ENCODE assay signal across 14 cellular contexts in genomic region chr9:20376780-20377179, GRCh38.
A peak's percentile ranks its signal among the peaks of the same experiment; 100 is the strongest.
DNase-seq lines count a peak whose midpoint lies in the region; ATAC-seq and TF ChIP-seq lines count a peak whose summit lies in the region.
"Had no signal": no experiment of that assay in that cellular context is flagged by ENCODE, and none has a peak within 500 bp of the region (broad histone marks: within the 10 kb centered on the region; RNA-seq: fewer than 3 reads in every experiment).

No MANE protein-coding gene starts in this region.

- peak overlapping the region; percentile 20 for H3K4me3 Mint-ChIP-seq in stimulated activated naive CD8-positive, alpha-beta T cell treated with anti-CD3 and anti-CD28 coated beads, Interleukin-15, Interleukin-2, amounts not matched to agents 100 ng/mL and 50 ng/mL, for 24 hours
- peak overlapping the region in 1 of 5 experiments; percentile 22 for H3K4me3 Mint-ChIP-seq in brain
- peak overlapping the region; percentile 34 to 37 for H3K4me3 Mint-ChIP-seq in stimulated activated naive CD8-positive, alpha-beta T cell treated with anti-CD3 and anti-CD28 coated beads, Interleukin-15, amount 100 ng/mL, for 72 hours

- in situ Hi-C loops in GM13977 (cut with MboI; ENCODE audit: low pct_unique_long_range_greater_than_20kb, low sequenced_read_pairs, unreplicated experiment): no loop called here

- H3K27ac Mint-ChIP-seq in stimulated activated naive CD8-positive, alpha-beta T cell treated with anti-CD3 and anti-CD28 coated beads, Interleukin-15, Interleukin-2, amounts not matched to agents 100 ng/mL and 50 ng/mL, for 24 hours: no peak overlapping the region
- H3K27ac Mint-ChIP-seq in brain: peak overlapping the region in 3 of 5 experiments; percentile 16 to 73 (median 37)
- H3K27ac Mint-ChIP-seq in stimulated activated naive CD8-positive, alpha-beta T cell treated with anti-CD3 and anti-CD28 coated beads, Interleukin-15, amount 100 ng/mL, for 72 hours: no peak overlapping the region

- DNase-seq in stimulated activated naive CD8-positive, alpha-beta T cell treated with anti-CD3 and anti-CD28 coated beads, Interleukin-15, Interleukin-2, amounts not matched to agents 100 U/mL and 50 U/mL, for 24 hours: no peak
- no peak for DNase-seq in stimulated activated naive CD8-positive, alpha-beta T cell treated with anti-CD3 and anti-CD28 coated beads, Interleukin-15, amount 100 ng/mL, for 72 hours
- no peak for DNase-seq in ureter (ENCODE audit: low spot score)
- no peak for DNase-seq in GM13977 (ENCODE audit: low spot score)
- DNase-seq: AML-193, islet precursor cell, NCI-H2081, NCI-H526 treated with DMSO at 0.1 percent for 48 hours, posterior cingulate gyrus had no signal

- TF ChIP-seq CTCF in brain (conservative IDR thresholded peaks at IDR 0.05): no peak
- no peak for TF ChIP-seq CTCF in GM13977 (IDR thresholded peaks at IDR 0.05; ENCODE audit: extremely low read depth, insufficient read depth, missing control alignments)

- peaks cover 60% of the 10 kb centered on the region for H3K4me1 Mint-ChIP-seq in stimulated activated naive CD8-positive, alpha-beta T cell treated with anti-CD3 and anti-CD28 coated beads, Interleukin-15, Interleukin-2, amounts not matched to agents 100 ng/mL and 50 ng/mL, for 24 hours (ENCODE audit: low read depth)
- peaks cover 46% of the 10 kb centered on the region for H3K4me1 Mint-ChIP-seq in brain
- H3K4me1 Mint-ChIP-seq in stimulated activated naive CD8-positive, alpha-beta T cell treated with anti-CD3 and anti-CD28 coated beads, Interleukin-15, amount 100 ng/mL, for 72 hours: peaks cover 29% of the 10 kb centered on the region

- H3K9me3 Mint-ChIP-seq in stimulated activated naive CD8-positive, alpha-beta T cell treated with anti-CD3 and anti-CD28 coated beads, Interleukin-15, Interleukin-2, amounts not matched to agents 100 ng/mL and 50 ng/mL, for 24 hours: no peaks in the 10 kb centered on the region
- H3K9me3 Mint-ChIP-seq in brain: peaks cover 0 to 2% (median 1%) of the 10 kb centered on the region in 5 experiments
- H3K9me3 Mint-ChIP-seq in stimulated activated naive CD8-positive, alpha-beta T cell treated with anti-CD3 and anti-CD28 coated beads, Interleukin-15, amount 100 ng/mL, for 72 hours: no peaks in the 10 kb centered on the region

- H3K36me3 Mint-ChIP-seq in stimulated activated naive CD8-positive, alpha-beta T cell treated with anti-CD3 and anti-CD28 coated beads, Interleukin-15, Interleukin-2, amounts not matched to agents 100 ng/mL and 50 ng/mL, for 24 hours (ENCODE audit: low read depth): peaks cover 17% of the 10 kb centered on the region
- H3K36me3 Mint-ChIP-seq in brain: peaks cover 4% of the 10 kb centered on the region

- H3K27me3 Mint-ChIP-seq in stimulated activated naive CD8-positive, alpha-beta T cell treated with anti-CD3 and anti-CD28 coated beads, Interleukin-15, Interleukin-2, amounts not matched to agents 100 ng/mL and 50 ng/mL, for 24 hours: no peaks in the 10 kb centered on the region
- no peaks in the 10 kb centered on the region for H3K27me3 Mint-ChIP-seq in brain
- no peaks in the 10 kb centered on the region for H3K27me3 Mint-ChIP-seq in stimulated activated naive CD8-positive, alpha-beta T cell treated with anti-CD3 and anti-CD28 coated beads, Interleukin-15, amount 100 ng/mL, for 72 hours

- no peak for ATAC-seq in stimulated activated naive CD8-positive, alpha-beta T cell treated with anti-CD3 and anti-CD28 coated beads, Interleukin-15, Interleukin-2, amounts not matched to agents 100 U/mL and 50 U/mL, for 24 hours
- ATAC-seq in HG02798 (IDR thresholded peaks at IDR 0.05; ENCODE audit: poor library complexity, unreplicated experiment): peak; percentile 62
- ATAC-seq in stimulated activated naive CD8-positive, alpha-beta T cell treated with anti-CD3 and anti-CD28 coated beads, Interleukin-15, amount 100 ng/mL, for 72 hours: no peak
- ATAC-seq in GM18502 (IDR thresholded peaks at IDR 0.05; ENCODE audit: poor library complexity, unreplicated experiment): no peak
- ATAC-seq: Panc1 had no signal

Comparison
In these comparisons a context has a peak if more than half of its experiments do, and no peak if none do; other contexts are left out.
1. H3K27ac Mint-ChIP-seq: peak in brain (3 of 5); none in stimulated activated naive CD8-positive, alpha-beta T cell treated with anti-CD3 and anti-CD28 coated beads, Interleukin-15, Interleukin-2, amounts not matched to agents 100 ng/mL and 50 ng/mL, for 24 hours (single experiment) and stimulated activated naive CD8-positive, alpha-beta T cell treated with anti-CD3 and anti-CD28 coated beads, Interleukin-15, amount 100 ng/mL, for 72 hours (0 of 2).